In genomic region chr7:5088906-5089305, GRCh38 we compare ENCODE assay signal across 23 cellular contexts.
"Had no signal": no experiment of that assay in that cellular context is flagged by ENCODE, and none has a peak within 500 bp of the region (broad histone marks: within the 10 kb centered on the region; RNA-seq: fewer than 3 reads in every experiment).

No MANE protein-coding gene starts in this region.

- H3K27me3 ChIP-seq: adrenal gland, ascending aorta, brain microvascular endothelial cell, colonic mucosa, right atrium auricular region had no signal

- H3K4me1 ChIP-seq: ascending aorta, colonic mucosa, psoas muscle, right atrium auricular region had no signal

- H3K36me3 ChIP-seq: adrenal gland, ascending aorta, brain microvascular endothelial cell, colonic mucosa, esophagus squamous epithelium, gastroesophageal sphincter, right atrium auricular region, thoracic aorta had no signal

- DNase-seq: activated CD4-positive, alpha-beta T cell treated with anti-CD3 and anti-CD28 coated beads for 4 hours; activated CD4-positive, alpha-beta T cell treated with anti-CD3 and anti-CD28 coated beads, Interleukin-2, amount 50 U/mL, for 48 hours; activated CD4-positive, CD25-positive, alpha-beta regulatory T cell; activated CD8-positive, alpha-beta memory T cell treated with anti-CD3 and anti-CD28 coated beads, Interleukin-2, amount 50 U/mL, for 48 hours; activated naive CD4-positive, alpha-beta T cell; activated T-cell treated with anti-CD3 and anti-CD28 coated beads, Interleukin-2, amount 50 U/mL, for 4 hours; brain microvascular endothelial cell; colonic mucosa; effector memory CD8-positive, alpha-beta T cell; esophagus squamous epithelium; hypothalamus; midbrain; natural killer cell; psoas muscle; stimulated activated CD4-positive, alpha-beta T cell treated with anti-CD3 and anti-CD28 coated beads, Interleukin-4, amount 100 ng/mL, for 24 hours; stimulated activated naive CD4-positive, alpha-beta T cell treated with Interleukin-2 at 50 U/mL for 16 hours had no signal

- H3K27ac ChIP-seq: adrenal gland, ascending aorta, brain microvascular endothelial cell, colonic mucosa, dorsolateral prefrontal cortex, esophagus squamous epithelium, gastroesophageal sphincter, psoas muscle, right atrium auricular region, thoracic aorta had no signal

- H3K4me3 ChIP-seq: adrenal gland, ascending aorta, colonic mucosa, dorsolateral prefrontal cortex, esophagus squamous epithelium, gastroesophageal sphincter, lung, psoas muscle, right atrium auricular region, thoracic aorta had no signal

- H3K9me3 ChIP-seq: colonic mucosa had no signal

- ATAC-seq: activated T-cell treated with anti-CD3 and anti-CD28 coated beads, Interleukin-2, amount 50 U/mL, for 4 hours; effector memory CD8-positive, alpha-beta T cell; gastroesophageal sphincter; natural killer cell; psoas muscle had no signal
